Comparison of ENCODE assay signal across 8 cellular contexts in the genomic region with DNA sequence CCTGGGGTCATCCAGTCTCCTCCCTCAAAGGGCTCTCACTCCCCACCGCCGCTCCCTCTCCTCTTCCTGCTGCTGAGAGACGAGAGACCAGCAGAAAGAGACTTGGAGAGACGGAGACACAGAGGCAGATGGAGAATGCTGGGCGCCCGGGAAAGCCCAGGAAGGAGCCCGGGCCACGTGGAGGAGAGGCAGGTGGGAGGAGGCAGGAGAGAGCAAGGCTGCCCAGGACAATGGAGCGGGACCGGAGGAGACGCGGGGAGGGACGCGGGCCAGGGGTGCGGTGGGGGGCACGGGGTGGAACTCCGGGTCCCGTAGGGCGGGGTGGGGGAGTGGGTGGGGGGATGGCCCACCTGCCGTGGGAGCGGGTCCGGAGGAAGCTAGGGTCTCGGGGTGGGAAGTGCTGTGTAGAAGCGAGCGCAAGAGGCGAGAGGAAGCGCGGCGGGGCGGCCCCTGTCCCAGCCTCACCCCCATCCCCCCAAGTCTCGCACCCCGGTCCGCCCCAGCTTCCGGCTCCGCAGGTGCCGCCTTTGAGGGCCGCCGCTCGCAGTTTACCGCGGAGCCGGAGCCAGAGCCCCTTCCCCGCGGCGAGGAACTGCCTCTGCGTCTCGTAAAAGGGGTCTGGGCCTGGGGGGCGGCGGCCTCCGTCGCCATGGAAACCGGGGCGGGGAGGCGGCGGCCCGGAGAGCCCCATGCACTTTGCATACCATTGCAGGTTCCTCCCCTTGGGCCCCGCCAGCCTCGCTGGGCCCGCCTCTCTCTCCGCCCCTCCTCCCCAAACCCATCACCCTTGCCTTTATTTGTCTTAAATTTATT. TPM values are rescaled to one million over a fixed set of nuclear protein-coding genes. Genes with fewer than 3 reads are reported as not detected.
DNase-seq lines count a peak whose midpoint lies in the region; ATAC-seq, FAIRE-seq and TF ChIP-seq lines count a peak whose summit lies in the region.

No MANE protein-coding gene starts in this region.

- H3K36me3 ChIP-seq in MM.1S (replicated peaks; ENCODE audit: insufficient read depth, low read length) (no peaks in the 10 kb centered on the region), esophagus muscularis mucosa (no peaks in the 10 kb centered on the region), pancreas (no peaks in the 10 kb centered on the region), urinary bladder (ENCODE audit: insufficient read depth) (no peaks in the 10 kb centered on the region), WERI-Rb-1 (no peaks in the 10 kb centered on the region)

- no peaks in the 10 kb centered on the region for H4K20me1 ChIP-seq in MM.1S (ENCODE audit: insufficient read depth, low read length)

- peak; percentile 42 for DNase-seq in MM.1S
- DNase-seq in activated T-cell treated with anti-CD3 and anti-CD28 coated beads for 1 hour (ENCODE audit: low read depth), result peak; percentile 46
- no peak for DNase-seq in esophagus muscularis mucosa (ENCODE audit: extremely low spot score)
- DNase-seq in pancreas, result peak in 3 of 6 donors; percentile 44 to 74 (median 63)
- DNase-seq in Kasumi-1 (lab: John Stamatoyannopoulos, UW), result no peak
- no peak for DNase-seq in WERI-Rb-1

- H3K4me3 ChIP-seq in GM08714 (ENCODE audit: low read length) (peak overlapping the region; percentile 37; the same call in 1 of the 2 replicates), MM.1S (ENCODE audit: low read length) (peak overlapping the region; percentile 61), esophagus muscularis mucosa (peak overlapping the region; percentile 61 to 68 (median 64)), pancreas (peak overlapping the region; percentile 16 to 55 (median 42)), urinary bladder (ENCODE audit: low read depth, low read length) (peak overlapping the region; percentile 36), WERI-Rb-1 (ENCODE audit: low read depth, low read length) (no peak overlapping the region)

- H3K27ac ChIP-seq in MM.1S (ENCODE audit: low read length) (no peak overlapping the region), esophagus muscularis mucosa (replicated peaks in 1 of 4) (no peak overlapping the region), pancreas (peak overlapping the region in 3 of 4 donors; percentile 10 to 41 (median 39)), urinary bladder (ENCODE audit: low read depth) (no peak overlapping the region), WERI-Rb-1 (no peak overlapping the region)

- no peak for FAIRE-seq in pancreas (lab: Jason Lieb, UNC)

- WGBS in esophagus muscularis mucosa, result 18% methylated on average over 11 of the region's 60 CpGs
- 6 to 10% methylated on average over 39 to 60 of the region's 60 CpGs for WGBS in pancreas, 2 donors
- 6% methylated on average over 60 of the region's 60 CpGs for WGBS in urinary bladder

- no peaks in the 10 kb centered on the region for H3K9me2 ChIP-seq in MM.1S (replicated peaks; ENCODE audit: insufficient read depth, low read length)

- peak overlapping the region; percentile 63; the same call in 1 of the 2 replicates for H3K4me2 ChIP-seq in MM.1S (ENCODE audit: low read depth, low read length)

- TF ChIP-seq POLR2A in esophagus muscularis mucosa (IDR thresholded peaks at IDR 0.05; ENCODE audit: low read depth), result no peak

- no peak for TF ChIP-seq EP300 in esophagus muscularis mucosa (IDR thresholded peaks at IDR 0.05)

- peak; percentile 59 to 84 (median 72) for ATAC-seq in pancreas

- peak overlapping the region; percentile 13; the same call in 1 of the 2 replicates for H3K9ac ChIP-seq in MM.1S (ENCODE audit: low read length)

- peak overlapping the region; percentile 63 for H2AFZ ChIP-seq in MM.1S (ENCODE audit: low read length)

- no peaks in the 10 kb centered on the region for H3K9me3 ChIP-seq in MM.1S (replicated peaks; ENCODE audit: insufficient read depth, low read length)
- no peaks in the 10 kb centered on the region for H3K9me3 ChIP-seq in esophagus muscularis mucosa
- H3K9me3 ChIP-seq in pancreas, result no peaks in the 10 kb centered on the region
- H3K9me3 ChIP-seq in WERI-Rb-1 (ENCODE audit: severe bottlenecking), result no peaks in the 10 kb centered on the region

- intact Hi-C loops in esophagus muscularis mucosa (cut with DNase I), result no loop called here
- intact Hi-C loops in pancreas (cut with DNase I), result no loop called here

- H3K27me3 ChIP-seq in MM.1S (replicated peaks; ENCODE audit: insufficient read depth, low read length), result peaks cover 37% of the 10 kb centered on the region
- peaks cover 0 to 6% (median 0%) of the 10 kb centered on the region in 4 donors for H3K27me3 ChIP-seq in esophagus muscularis mucosa
- no peaks in the 10 kb centered on the region for H3K27me3 ChIP-seq in pancreas
- no peaks in the 10 kb centered on the region for H3K27me3 ChIP-seq in WERI-Rb-1 (ENCODE audit: insufficient read depth, low read depth, severe bottlenecking)

- TF ChIP-seq CTCF in MM.1S (IDR thresholded peaks at IDR 0.05; ENCODE audit: low read length) (no peak), esophagus muscularis mucosa (IDR thresholded peaks at IDR 0.05) (no peak), pancreas (IDR thresholded peaks at IDR 0.05) (no peak), WERI-Rb-1 (IDR thresholded peaks at IDR 0.05; ENCODE audit: low read depth, low read length) (no peak)

- H3K79me2 ChIP-seq in MM.1S (ENCODE audit: low read length), result no peaks in the 10 kb centered on the region

- H3F3A ChIP-seq in MM.1S (ENCODE audit: insufficient read depth, low read length), result peaks cover 3% of the 10 kb centered on the region; the same call in 1 of the 2 replicates

- H3K4me1 ChIP-seq in MM.1S (ENCODE audit: low read length), result no peaks in the 10 kb centered on the region
- peaks cover 10 to 33% (median 26%) of the 10 kb centered on the region in 4 donors for H3K4me1 ChIP-seq in esophagus muscularis mucosa
- H3K4me1 ChIP-seq in pancreas, result peaks cover 0 to 5% (median 4%) of the 10 kb centered on the region in 3 donors
- peaks cover 2% of the 10 kb centered on the region for H3K4me1 ChIP-seq in urinary bladder (ENCODE audit: insufficient read depth)

RNA-seq across cellular contexts. Expression of a gene that starts 11.7 kb away (rescaled TPM):
- total RNA-seq in esophagus muscularis mucosa (10 to 100 TPM in 2 of 4 donors, 1 to 10 TPM in 2; 5.8 to 15.7 (median 11.3) TPM), pancreas (10 to 100 TPM in 3 of 6 donors, 1 to 10 TPM in 3; 6.5 to 11.8 (median 10.1) TPM), urinary bladder (11.3 TPM)
- polyA plus RNA-seq in pancreas (10 to 100 TPM; 13.8 to 17.1 TPM), urinary bladder (16.2 TPM)

RNA-seq across cellular contexts. Expression of a gene that starts 44.9 kb away (rescaled TPM):
- 1 to 10 TPM; 3.3 to 4.6 (median 3.9) TPM for total RNA-seq in esophagus muscularis mucosa
- total RNA-seq in pancreas, result 10 to 100 TPM in 2 of 6 donors, 1 to 10 TPM in 4; 5.0 to 10.7 (median 7.9) TPM
- 10 to 100 TPM; 15.6 to 17.1 TPM for polyA plus RNA-seq in pancreas
- total RNA-seq in urinary bladder, result 6.9 TPM
- 15.2 TPM for polyA plus RNA-seq in urinary bladder

Comparison
In these comparisons a context has a peak if more than half of its experiments do, and no peak if none do; other contexts are left out.
1. DNase-seq: peak in MM.1S (single experiment) and activated T-cell treated with anti-CD3 and anti-CD28 coated beads for 1 hour (single experiment); none in esophagus muscularis mucosa (single experiment), Kasumi-1 (0 of 2) and WERI-Rb-1 (single experiment).
2. H3K27ac ChIP-seq: peak in pancreas (3 of 4); none in MM.1S (single experiment), esophagus muscularis mucosa (0 of 4), urinary bladder (single experiment) and WERI-Rb-1 (single experiment).